In the genomic region with DNA sequence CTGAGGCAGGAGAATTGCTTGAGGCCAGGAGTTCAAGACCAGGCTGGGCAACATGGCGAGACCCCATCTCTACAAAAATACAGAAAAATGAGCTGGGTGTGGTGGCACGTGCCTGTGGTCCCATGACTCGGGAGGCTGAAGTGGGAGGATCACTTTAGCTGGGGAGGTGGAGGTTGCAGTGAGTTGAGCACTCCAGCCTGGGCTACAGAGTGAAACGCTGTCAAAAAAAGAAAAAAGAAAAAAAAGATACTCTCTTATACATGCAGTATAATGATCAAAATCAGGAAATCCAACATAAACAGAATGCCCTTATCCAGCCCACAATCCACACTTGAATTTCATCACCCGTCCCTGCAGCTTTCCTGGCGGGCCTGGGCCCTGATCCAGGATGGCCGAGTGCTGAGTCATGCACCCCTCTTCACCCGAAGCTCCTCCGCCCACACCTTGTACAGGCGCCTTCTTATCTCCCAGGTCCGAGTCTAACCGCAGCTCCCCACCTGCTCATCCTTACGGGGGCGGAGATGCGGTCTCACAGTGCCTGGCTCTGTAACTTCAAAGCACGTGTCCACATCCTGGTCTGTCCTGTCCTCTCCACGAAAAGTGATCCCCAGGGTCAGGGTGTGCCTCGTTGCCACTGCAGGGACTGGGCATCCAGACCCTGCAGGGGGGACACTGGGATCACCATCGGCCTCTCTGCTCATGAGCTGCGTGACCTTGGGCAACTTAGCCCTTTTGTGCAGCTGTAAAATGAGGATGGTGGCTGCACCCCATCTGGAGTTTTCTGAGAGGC, we compare ENCODE assay signal across 8 cellular contexts.
DNase-seq lines count a peak whose midpoint lies in the region; ATAC-seq lines count a peak whose summit lies in the region.

No MANE protein-coding gene starts in this region.

- intact Hi-C loops in Right ventricle myocardium superior (cut with DNase I) = no loop called here

- H3K9ac ChIP-seq in GM23248 = no peak overlapping the region
- H3K9ac ChIP-seq in skeletal muscle satellite cell (ENCODE audit: low read depth, low read length) = peak overlapping the region; percentile 56

- H3K4me3 ChIP-seq in GM23248 (no peak overlapping the region), skeletal muscle satellite cell (ENCODE audit: low read length) (no peak overlapping the region)

- H3F3A ChIP-seq in GM23248 (ENCODE audit: insufficient read depth) = peaks cover 18% of the 10 kb centered on the region

- in situ Hi-C loops in GM23248 (cut with MboI) = no loop called here

- no peak overlapping the region for H2AFZ ChIP-seq in GM23248

- no peaks in the 10 kb centered on the region for H4K20me1 ChIP-seq in GM23248 (ENCODE audit: insufficient read depth)

- H3K79me2 ChIP-seq in GM23248 (ENCODE audit: insufficient read depth) = no peaks in the 10 kb centered on the region

- no peaks in the 10 kb centered on the region for H3K9me2 ChIP-seq in GM23248 (ENCODE audit: insufficient read depth)

- H3K4me1 ChIP-seq in GM23248 (ENCODE audit: insufficient read depth) (peaks cover 48% of the 10 kb centered on the region), skeletal muscle satellite cell (ENCODE audit: control insufficient read depth, insufficient read depth, low read length) (peaks cover 65% of the 10 kb centered on the region)

- H3K36me3 ChIP-seq in GM23248 (ENCODE audit: low read depth) (no peaks in the 10 kb centered on the region), skeletal muscle satellite cell (ENCODE audit: insufficient read depth, low read length) (no peaks in the 10 kb centered on the region)

- DNase-seq in GM23248 = peak; percentile 95
- DNase-seq in SHP77 treated with DMSO at 0.1 percent for 48 hours (lab: John Stamatoyannopoulos, UW) = peak; percentile 42
- peak; percentile 67 for DNase-seq in Right ventricle myocardium superior
- no peak for DNase-seq in NCI-H1105 treated with DMSO at 0.1 percent for 48 hours (lab: John Stamatoyannopoulos, UW)

- ATAC-seq in Right ventricle myocardium superior (ENCODE audit: poor library complexity) (peak; percentile 56), HG03139 (IDR thresholded peaks at IDR 0.05; ENCODE audit: unreplicated experiment) (no peak), GM19467 (IDR thresholded peaks at IDR 0.05; ENCODE audit: unreplicated experiment) (no peak), GM21619 (IDR thresholded peaks at IDR 0.05; ENCODE audit: unreplicated experiment) (no peak)

- H3K27ac ChIP-seq in GM23248 = peak overlapping the region; percentile 53

- H3K27me3 ChIP-seq in GM23248 (replicated peaks; ENCODE audit: insufficient read depth) = no peaks in the 10 kb centered on the region
- H3K27me3 ChIP-seq in skeletal muscle satellite cell (ENCODE audit: control insufficient read depth, insufficient read depth, low read length) = no peaks in the 10 kb centered on the region

- H3K9me3 ChIP-seq in GM23248 (ENCODE audit: low read depth) = no peaks in the 10 kb centered on the region
- H3K9me3 ChIP-seq in skeletal muscle satellite cell (replicated peaks; ENCODE audit: low read length) = no peaks in the 10 kb centered on the region

- 22 to 23% methylated on average over 19 to 20 of the region's 20 CpGs for WGBS in GM23248 (ENCODE audit: low coverage in 1 of 2, low lambda C conversion rate in 2 of 2, missing lambda C conversion rate in 2 of 2), 2 experiments

- H3K4me2 ChIP-seq in GM23248 (ENCODE audit: unreplicated experiment) (peak overlapping the region; percentile 39), skeletal muscle satellite cell (ENCODE audit: low read length) (peak overlapping the region; percentile 50)
